Comparison of ENCODE assay signal across 11 cellular contexts in genomic region chr20:48166082-48166835, GRCh38.
"Had no signal": no experiment of that assay in that cellular context is flagged by ENCODE, and none has a peak within 500 bp of the region (broad histone marks: within the 10 kb centered on the region; RNA-seq: fewer than 3 reads in every experiment).

No MANE protein-coding gene starts in this region.

- ATAC-seq: activated naive CD8-positive, alpha-beta T cell treated with anti-CD3 and anti-CD28 coated beads, Interleukin-2, amount 50 U/mL, for 24 hours; naive thymus-derived CD4-positive, alpha-beta T cell; sciatic nerve; stimulated activated naive B cell treated with anti-CD40 and anti-IgM and Interleukin-4, amounts not matched to agents 10 μg/mL and 1 μg/mL and 100 μg/mL, for 72 hours had no signal

- DNase-seq: activated CD4-positive, alpha-beta memory T cell treated with anti-CD3 and anti-CD28 coated beads, Interleukin-2, amount 10 ng/mL, durations not matched to agents 7 days and 5 days; activated CD4-positive, CD25-positive, alpha-beta regulatory T cell treated with anti-CD3 and anti-CD28 coated beads, Interleukin-2, amount 50 U/mL, for 72 hours; activated naive CD4-positive, alpha-beta T cell; activated naive CD8-positive, alpha-beta T cell treated with anti-CD3 and anti-CD28 coated beads, Interleukin-2, amount 50 U/mL, for 24 hours; effector CD4-positive, alpha-beta T cell; foreskin melanocyte; head of caudate nucleus; naive thymus-derived CD4-positive, alpha-beta T cell; stimulated activated CD4-positive, alpha-beta T cell treated with anti-CD3 and anti-CD28 coated beads, Interleukin-2, amount 100 ng/mL, for 24 hours; stimulated activated naive B cell treated with anti-CD40 and anti-IgM and Interleukin-4, amounts not matched to agents 10 μg/mL and 1 μg/mL and 100 μg/mL, for 72 hours had no signal
